Comparison of ENCODE assay signal across 7 cellular contexts in the genomic region with DNA sequence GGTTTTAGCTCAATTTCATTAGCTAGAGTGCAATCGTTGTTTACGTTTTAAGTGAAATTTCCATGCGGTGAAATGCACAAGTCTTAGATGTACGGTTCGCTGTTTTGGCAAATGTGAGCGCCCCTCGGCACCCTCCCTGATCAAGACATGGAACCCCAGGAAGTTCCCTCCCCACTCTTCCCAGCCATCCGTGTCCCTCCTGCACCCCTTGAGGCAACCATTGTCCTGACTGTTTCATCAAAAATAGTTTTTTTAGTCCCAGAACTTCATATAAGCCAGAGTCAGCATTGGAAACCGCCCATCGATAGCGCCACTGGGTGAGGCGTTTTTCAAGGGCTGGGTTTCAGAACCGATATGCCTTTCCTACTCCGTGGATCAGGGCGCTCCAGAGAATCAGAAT.
DNase-seq lines count a peak whose midpoint lies in the region; ATAC-seq, FAIRE-seq and TF ChIP-seq lines count a peak whose summit lies in the region.
"Not testable (repeated sequence)": the region's sequence is repeated elsewhere in the genome, so short reads cannot be mapped to it uniquely, and the experiment has no call there.

No MANE protein-coding gene starts in this region.

- H3K79me2 ChIP-seq in GM23248 (ENCODE audit: insufficient read depth), result not testable (repeated sequence)

- not testable (repeated sequence) for H3K9me3 Mint-ChIP-seq in activated CD8-positive, alpha-beta memory T cell treated with anti-CD3 and anti-CD28 coated beads, Interleukin-2, amount 10 ng/mL, durations not matched to agents 7 days and 5 days (ENCODE audit: low read depth); type B pancreatic cell

- H3K36me3 ChIP-seq in GM23248 (ENCODE audit: low read depth); lung (ENCODE audit: control insufficient read depth in 2 of 2, insufficient read depth in 2 of 2, low read length in 2 of 2); ovary: not testable (repeated sequence)

- not testable (repeated sequence) for H3K36me3 Mint-ChIP-seq in activated CD8-positive, alpha-beta memory T cell treated with anti-CD3 and anti-CD28 coated beads, Interleukin-2, amount 10 ng/mL, durations not matched to agents 7 days and 5 days; type B pancreatic cell

- not testable (repeated sequence) for TF ChIP-seq CTCF in fibroblast of pulmonary artery (IDR thresholded peaks at IDR 0.05; ENCODE audit: low read length, missing control alignments); lung (IDR thresholded peaks at IDR 0.05; ENCODE audit: control extremely low read depth, extremely low read depth); ovary (IDR thresholded peaks at IDR 0.05); type B pancreatic cell (conservative IDR thresholded peaks at IDR 0.05)

- not testable (repeated sequence) for H3K9me2 ChIP-seq in GM23248 (ENCODE audit: insufficient read depth)

- H3K27ac Mint-ChIP-seq in activated CD8-positive, alpha-beta memory T cell treated with anti-CD3 and anti-CD28 coated beads, Interleukin-2, amount 10 ng/mL, durations not matched to agents 7 days and 5 days; type B pancreatic cell: not testable (repeated sequence)

- TF ChIP-seq POLR2A in ovary (IDR thresholded peaks at IDR 0.05), result not testable (repeated sequence)

- not testable (repeated sequence) for H3F3A ChIP-seq in GM23248 (ENCODE audit: insufficient read depth)

- H3K9ac ChIP-seq in GM23248, result not testable (repeated sequence)

- FAIRE-seq in endometrium (lab: Jason Lieb, UNC), result peak; percentile 87

- intact Hi-C loops in ovary (cut with DNase I), result not testable (repeated sequence)

- peak overlapping the region; percentile 61 for H3K4me2 ChIP-seq in GM23248 (ENCODE audit: unreplicated experiment)

- in situ Hi-C loops in GM23248 (cut with MboI), result not testable (repeated sequence)

- WGBS in GM23248 (ENCODE audit: low coverage in 1 of 2, low lambda C conversion rate in 2 of 2, missing lambda C conversion rate in 2 of 2), 2 experiments, result 12 to 15% methylated on average over 13 to 15 of the region's 15 CpGs
- WGBS in lung, 2 donors, result 67 to 80% methylated on average over 12 to 14 of the region's 15 CpGs
- 13 to 21% (median 20%) methylated on average over 14 to 15 of the region's 15 CpGs for WGBS in ovary, 3 donors

- H3K27me3 ChIP-seq in GM23248 (replicated peaks; ENCODE audit: insufficient read depth); lung (ENCODE audit: control insufficient read depth, insufficient read depth); ovary: not testable (repeated sequence)

- H4K20me1 ChIP-seq in GM23248 (ENCODE audit: insufficient read depth), result not testable (repeated sequence)

- not testable (repeated sequence) for H3K4me1 Mint-ChIP-seq in activated CD8-positive, alpha-beta memory T cell treated with anti-CD3 and anti-CD28 coated beads, Interleukin-2, amount 10 ng/mL, durations not matched to agents 7 days and 5 days
- peaks cover 14% of the 10 kb centered on the region for H3K4me1 Mint-ChIP-seq in type B pancreatic cell (ENCODE audit: unreplicated experiment)

- not testable (repeated sequence) for ATAC-seq in activated CD8-positive, alpha-beta memory T cell treated with anti-CD3 and anti-CD28 coated beads, Interleukin-2, amount 10 ng/mL, durations not matched to agents 7 days and 5 days
- ATAC-seq in lung (ENCODE audit: insufficient read depth, low FRiP score), result peak; percentile 10

- H3K4me3 Mint-ChIP-seq in activated CD8-positive, alpha-beta memory T cell treated with anti-CD3 and anti-CD28 coated beads, Interleukin-2, amount 10 ng/mL, durations not matched to agents 7 days and 5 days; type B pancreatic cell: not testable (repeated sequence)

- DNase-seq in GM23248; lung (ENCODE audit: low spot score): not testable (repeated sequence)
- DNase-seq in activated CD8-positive, alpha-beta memory T cell treated with anti-CD3 and anti-CD28 coated beads, Interleukin-2, amount 10 ng/mL, durations not matched to agents 7 days and 5 days, result peak; percentile 18
- peak; percentile 14 for DNase-seq in fibroblast of pulmonary artery (ENCODE audit: low read depth)
- DNase-seq in ovary, result peak; percentile 40 to 62 (median 57)
- DNase-seq in type B pancreatic cell (ENCODE audit: extremely low spot score, unreplicated experiment), result peak; percentile 8

- not testable (repeated sequence) for H3K27me3 Mint-ChIP-seq in activated CD8-positive, alpha-beta memory T cell treated with anti-CD3 and anti-CD28 coated beads, Interleukin-2, amount 10 ng/mL, durations not matched to agents 7 days and 5 days; type B pancreatic cell

- H3K4me3 ChIP-seq in GM23248; fibroblast of pulmonary artery (replicated peaks; ENCODE audit: low read depth, low read length); lung; ovary: not testable (repeated sequence)

- not testable (repeated sequence) for H3K9me3 ChIP-seq in GM23248 (ENCODE audit: low read depth); lung (ENCODE audit: control insufficient read depth in 2 of 2, insufficient read depth in 1 of 2, low read length in 1 of 2); ovary

- CTCF ChIA-PET in activated CD8-positive, alpha-beta memory T cell treated with anti-CD3 and anti-CD28 coated beads, Interleukin-2, amount 10 ng/mL, durations not matched to agents 7 days and 5 days (lab: Charles Lee), result not testable (repeated sequence)

- H3K4me1 ChIP-seq in GM23248 (ENCODE audit: insufficient read depth); lung (ENCODE audit: control insufficient read depth in 2 of 2, insufficient read depth in 2 of 2, low read length in 2 of 2); ovary (ENCODE audit: insufficient read depth): not testable (repeated sequence)

- not testable (repeated sequence) for TF ChIP-seq EP300 in ovary (IDR thresholded peaks at IDR 0.05)

- H3K27ac ChIP-seq in GM23248; lung (ENCODE audit: low read depth in 1 of 2, low read length in 1 of 2): not testable (repeated sequence)
- peak overlapping the region in 1 of 2 donors; percentile 54 for H3K27ac ChIP-seq in ovary

- not testable (repeated sequence) for H2AFZ ChIP-seq in GM23248
